Comparison of ENCODE assay signal across 8 cellular contexts in genomic region chr18:68623342-68623741, GRCh38.
DNase-seq lines count a peak whose midpoint lies in the region; ATAC-seq and TF ChIP-seq lines count a peak whose summit lies in the region.

No MANE protein-coding gene starts in this region.

- DNase-seq in AG08395 (ENCODE audit: low spot score) (peak; percentile 73), NCI-H82 (lab: John Stamatoyannopoulos, UW) (peak; percentile 77), amniotic epithelial cell (ENCODE audit: low read depth) (peak; percentile 64), iPS DF 19.7 (ENCODE audit: low read depth, low spot score) (peak; percentile 12)
- peak; percentile 3 for DNase-seq in stimulated activated CD8-positive, alpha-beta memory T cell treated with anti-CD3 and anti-CD28 coated beads, Interleukin-4, amount 100 ng/mL, for 24 hours (ENCODE audit: low read depth)

- ATAC-seq in HG03565 (IDR thresholded peaks at IDR 0.05; ENCODE audit: unreplicated experiment) = peak; percentile 78
- no peak for ATAC-seq in HG03439 (IDR thresholded peaks at IDR 0.05; ENCODE audit: unreplicated experiment)

- H3K4me3 ChIP-seq in GM12875 (ENCODE audit: low read depth, low read length) = no peak overlapping the region

- peak; percentile 49; the same call in 1 of the 2 replicates for TF ChIP-seq CTCF in GM12875 (IDR thresholded peaks at IDR 0.05; ENCODE audit: borderline replicate concordance, insufficient read depth, low read depth, low read length)

Comparison
In these comparisons a context has a peak if more than half of its experiments do, and no peak if none do; other contexts are left out.
1. DNase-seq: peak in every context shown above with its lines; median percentile 77 in NCI-H82; 73 in AG08395; 64 in amniotic epithelial cell; 12 in iPS DF 19.7; 3 in stimulated activated CD8-positive, alpha-beta memory T cell treated with anti-CD3 and anti-CD28 coated beads, Interleukin-4, amount 100 ng/mL, for 24 hours.